34 cellular contexts compared by ENCODE assay signal in genomic region chr10:128796513-128796912, GRCh38.
DNase-seq lines count a peak whose midpoint lies in the region; ATAC-seq and TF ChIP-seq lines count a peak whose summit lies in the region.
"Had no signal": no experiment of that assay in that cellular context is flagged by ENCODE, and none has a peak within 500 bp of the region (broad histone marks: within the 10 kb centered on the region; RNA-seq: fewer than 3 reads in every experiment).

No MANE protein-coding gene starts in this region.

- no peak overlapping the region for H3K14ac ChIP-seq in neuronal stem cell (ENCODE audit: low read length)

- H4K20me1 ChIP-seq in Loucy (ENCODE audit: insufficient read depth, low read length, poor library complexity, severe bottlenecking): no peaks in the 10 kb centered on the region
- H4K20me1 ChIP-seq: BLaER1; BLaER1 treated with 17β-estradiol and CSF1 and Interleukin-3, amounts not matched to agents 10 nM and 100 nM had no signal

- H3K9ac ChIP-seq in Loucy (ENCODE audit: low read depth, low read length, poor library complexity, severe bottlenecking): no peak overlapping the region
- no peak overlapping the region for H3K9ac ChIP-seq in neuronal stem cell (ENCODE audit: low read depth, low read length, poor library complexity)
- H3K9ac ChIP-seq: BLaER1; BLaER1 treated with 17β-estradiol and CSF1 and Interleukin-3, amounts not matched to agents 10 nM and 100 nM had no signal

- no peak overlapping the region for H2BK12ac ChIP-seq in neuronal stem cell (ENCODE audit: low read length)

- no peak for TF ChIP-seq EP300 in esophagus muscularis mucosa (IDR thresholded peaks at IDR 0.05)

- TF ChIP-seq CTCF in Loucy (conservative IDR thresholded peaks at IDR 0.05; ENCODE audit: low read length) (no peak), esophagus muscularis mucosa (IDR thresholded peaks at IDR 0.05) (no peak), type B pancreatic cell (conservative IDR thresholded peaks at IDR 0.05) (no peak), WERI-Rb-1 (IDR thresholded peaks at IDR 0.05; ENCODE audit: low read depth, low read length) (no peak), chondrocyte (IDR thresholded peaks at IDR 0.05) (no peak)

- no peaks in the 10 kb centered on the region for H3K4me1 Mint-ChIP-seq in type B pancreatic cell (ENCODE audit: unreplicated experiment)
- H3K4me1 Mint-ChIP-seq in chondrocyte (ENCODE audit: low read depth): no peaks in the 10 kb centered on the region
- H3K4me1 Mint-ChIP-seq: B cell; CD14-positive monocyte; CD4-positive, alpha-beta memory T cell; CD4-positive, CD25-positive, alpha-beta regulatory T cell; CD8-positive, alpha-beta memory T cell had no signal

- no peak overlapping the region for H3K4me3 Mint-ChIP-seq in type B pancreatic cell
- H3K4me3 Mint-ChIP-seq in chondrocyte (ENCODE audit: unreplicated experiment): no peak overlapping the region
- H3K4me3 Mint-ChIP-seq: B cell; CD14-positive monocyte; CD4-positive, alpha-beta memory T cell; CD4-positive, alpha-beta T cell; CD4-positive, CD25-positive, alpha-beta regulatory T cell; CD8-positive, alpha-beta memory T cell; CD8-positive, alpha-beta T cell had no signal

- no peaks in the 10 kb centered on the region for H3K9me2 ChIP-seq in Loucy (replicated peaks; ENCODE audit: low read depth, low read length)

- H3K27me3 Mint-ChIP-seq in type B pancreatic cell (no peaks in the 10 kb centered on the region), chondrocyte (ENCODE audit: low read depth) (no peaks in the 10 kb centered on the region)
- H3K27me3 Mint-ChIP-seq: B cell; CD4-positive, alpha-beta memory T cell; CD4-positive, CD25-positive, alpha-beta regulatory T cell; CD8-positive, alpha-beta memory T cell had no signal

- no peak for TF ChIP-seq POLR2A in esophagus muscularis mucosa (IDR thresholded peaks at IDR 0.05; ENCODE audit: low read depth)

- H3K27ac ChIP-seq in esophagus muscularis mucosa (replicated peaks in 1 of 4): no peak overlapping the region
- no peak overlapping the region for H3K27ac ChIP-seq in neuronal stem cell (replicated peaks; ENCODE audit: low read length)
- H3K27ac ChIP-seq in WERI-Rb-1: no peak overlapping the region
- H3K27ac ChIP-seq: 22Rv1; A549; BLaER1; BLaER1 treated with 17β-estradiol and CSF1 and Interleukin-3, amounts not matched to agents 10 nM and 100 nM; C4-2B had no signal

- H2AFZ ChIP-seq in Loucy (ENCODE audit: low read length) (no peak overlapping the region), neuronal stem cell (ENCODE audit: low read length) (no peak overlapping the region)

- H3K9me3 ChIP-seq in Loucy (ENCODE audit: insufficient read depth, low read depth, low read length): no peaks in the 10 kb centered on the region
- H3K9me3 ChIP-seq in esophagus muscularis mucosa: no peaks in the 10 kb centered on the region
- no peaks in the 10 kb centered on the region for H3K9me3 ChIP-seq in neuronal stem cell (replicated peaks in 1 of 2; ENCODE audit: control insufficient read depth in 2 of 2, insufficient read depth in 1 of 2, low read depth in 1 of 2, low read length in 2 of 2)
- no peaks in the 10 kb centered on the region for H3K9me3 ChIP-seq in WERI-Rb-1 (ENCODE audit: severe bottlenecking)
- H3K9me3 ChIP-seq: A549; BE2C; BLaER1; BLaER1 treated with 17β-estradiol and CSF1 and Interleukin-3, amounts not matched to agents 10 nM and 100 nM; Caco-2 had no signal

- H3K4ac ChIP-seq in neuronal stem cell (ENCODE audit: low read length): no peak overlapping the region

- no peak for ATAC-seq in GM18873 (IDR thresholded peaks at IDR 0.05; ENCODE audit: low FRiP score, unreplicated experiment)
- ATAC-seq: A549; CD8-positive, alpha-beta T cell had no signal

- H3K4me3 ChIP-seq in Loucy (ENCODE audit: low read length, poor library complexity, severe bottlenecking) (peak overlapping the region; percentile 13), esophagus muscularis mucosa (no peak overlapping the region), neuronal stem cell (ENCODE audit: low read length in 2 of 2) (no peak overlapping the region), WERI-Rb-1 (ENCODE audit: low read depth, low read length) (no peak overlapping the region)
- H3K4me3 ChIP-seq: A549; BLaER1; BLaER1 treated with 17β-estradiol and CSF1 and Interleukin-3, amounts not matched to agents 10 nM and 100 nM had no signal

- no peak overlapping the region for H4K8ac ChIP-seq in neuronal stem cell (ENCODE audit: low read depth, low read length)

- no peak overlapping the region for H3K27ac Mint-ChIP-seq in type B pancreatic cell
- no peak overlapping the region for H3K27ac Mint-ChIP-seq in chondrocyte (ENCODE audit: unreplicated experiment)
- H3K27ac Mint-ChIP-seq: B cell; CD14-positive monocyte; CD4-positive, alpha-beta T cell; CD4-positive, CD25-positive, alpha-beta regulatory T cell; CD8-positive, alpha-beta memory T cell; CD8-positive, alpha-beta T cell had no signal

- no peaks in the 10 kb centered on the region for H3F3A ChIP-seq in Loucy (ENCODE audit: low read depth)

- H2BK15ac ChIP-seq in neuronal stem cell (ENCODE audit: low read length): no peak overlapping the region

- intact Hi-C loops in esophagus muscularis mucosa (cut with DNase I): no loop called here

- H3K4me2 ChIP-seq in Loucy (ENCODE audit: low read depth, low read length, poor library complexity, severe bottlenecking) (peak overlapping the region; percentile 21), neuronal stem cell (ENCODE audit: insufficient read depth, low read length, poor library complexity, severe bottlenecking) (no peak overlapping the region)
- H3K4me2 ChIP-seq: A549; BLaER1; BLaER1 treated with 17β-estradiol and CSF1 and Interleukin-3, amounts not matched to agents 10 nM and 100 nM had no signal

- peak overlapping the region; percentile 8 for H2BK5ac ChIP-seq in neuronal stem cell (ENCODE audit: low read length)

- DNase-seq in esophagus muscularis mucosa (ENCODE audit: extremely low spot score) (peak; percentile 89), neuronal stem cell (ENCODE audit: low spot score) (no peak), type B pancreatic cell (ENCODE audit: extremely low spot score, unreplicated experiment) (peak; percentile 40), NCI-H1930 (lab: John Stamatoyannopoulos, UW) (no peak), WERI-Rb-1 (no peak), chondrocyte (ENCODE audit: low spot score) (no peak)
- DNase-seq: 8988T; ACHN; AML-193; BE2C; Caco-2; Calu3; CD4-positive, alpha-beta memory T cell; CD4-positive, alpha-beta T cell; CD4-positive, CD25-positive, alpha-beta regulatory T cell; CD8-positive, alpha-beta memory T cell; CD8-positive, alpha-beta T cell; COR-L47; DMS 273 treated with DMSO at 0.1 percent for 48 hours; DMS153; DMS53; DMS79; DMS79 treated with DMSO at 0.1 percent for 48 hours; DND-41; EL had no signal

- H3K18ac ChIP-seq in neuronal stem cell (ENCODE audit: low read length): no peak overlapping the region

- no peaks in the 10 kb centered on the region for H3K9me3 Mint-ChIP-seq in type B pancreatic cell
- peaks cover 9% of the 10 kb centered on the region for H3K9me3 Mint-ChIP-seq in chondrocyte (ENCODE audit: low read depth)

- H3K4me1 ChIP-seq in Loucy (ENCODE audit: insufficient read depth, low read length, poor library complexity, severe bottlenecking): peaks cover 16% of the 10 kb centered on the region
- H3K4me1 ChIP-seq in esophagus muscularis mucosa: no peaks in the 10 kb centered on the region
- no peaks in the 10 kb centered on the region for H3K4me1 ChIP-seq in neuronal stem cell (ENCODE audit: control insufficient read depth in 2 of 2, insufficient read depth in 1 of 2, low read depth in 1 of 2, low read length in 2 of 2)
- H3K4me1 ChIP-seq: A549; BE2C; BLaER1; BLaER1 treated with 17β-estradiol and CSF1 and Interleukin-3, amounts not matched to agents 10 nM and 100 nM; Caco-2 had no signal

- H3K27me3 ChIP-seq in Loucy (ENCODE audit: insufficient read depth, low read length, poor library complexity, severe bottlenecking) (no peaks in the 10 kb centered on the region), esophagus muscularis mucosa (no peaks in the 10 kb centered on the region), neuronal stem cell (ENCODE audit: control insufficient read depth in 3 of 3, insufficient read depth in 3 of 3, low read depth in 1 of 3, low read length in 3 of 3) (no peaks in the 10 kb centered on the region), WERI-Rb-1 (ENCODE audit: insufficient read depth, low read depth, severe bottlenecking) (peaks cover 4% of the 10 kb centered on the region)
- H3K27me3 ChIP-seq: BE2C; BLaER1; BLaER1 treated with 17β-estradiol and CSF1 and Interleukin-3, amounts not matched to agents 10 nM and 100 nM had no signal

- H3K36me3 Mint-ChIP-seq in type B pancreatic cell (no peaks in the 10 kb centered on the region), chondrocyte (ENCODE audit: low read depth) (no peaks in the 10 kb centered on the region)
- H3K36me3 Mint-ChIP-seq: CD14-positive monocyte; CD4-positive, alpha-beta memory T cell; CD4-positive, CD25-positive, alpha-beta regulatory T cell; CD8-positive, alpha-beta memory T cell; CD8-positive, alpha-beta T cell had no signal

- no peak overlapping the region for H2BK120ac ChIP-seq in neuronal stem cell (ENCODE audit: low read depth, low read length)

- no peaks in the 10 kb centered on the region for H3K79me2 ChIP-seq in Loucy (ENCODE audit: insufficient read depth, low read length)

- H3K23ac ChIP-seq in neuronal stem cell (ENCODE audit: low read depth, low read length, poor library complexity): no peak overlapping the region

- no peaks in the 10 kb centered on the region for H3K79me1 ChIP-seq in neuronal stem cell (ENCODE audit: low read depth, low read length)

- no peak overlapping the region for H4K91ac ChIP-seq in neuronal stem cell (ENCODE audit: low read depth, low read length, poor library complexity)

- 71% methylated on average over 1 of the region's 3 CpGs for WGBS in esophagus muscularis mucosa
- WGBS in neuronal stem cell (ENCODE audit: extremely low coverage in 2 of 2, insufficient read length in 2 of 2, insufficient replicate concordance in 1 of 2), 2 donors: no CpG with 5 or more reads among the region's 3 CpGs

- H3K36me3 ChIP-seq in Loucy (ENCODE audit: insufficient read depth, low read length) (no peaks in the 10 kb centered on the region), esophagus muscularis mucosa (no peaks in the 10 kb centered on the region), neuronal stem cell (replicated peaks in 1 of 2; ENCODE audit: control insufficient read depth in 2 of 2, insufficient read depth in 2 of 2, low read length in 2 of 2) (no peaks in the 10 kb centered on the region), WERI-Rb-1 (no peaks in the 10 kb centered on the region)
- H3K36me3 ChIP-seq: BE2C; BLaER1; BLaER1 treated with 17β-estradiol and CSF1 and Interleukin-3, amounts not matched to agents 10 nM and 100 nM had no signal

- no peak overlapping the region for H2AK5ac ChIP-seq in neuronal stem cell (ENCODE audit: low read depth, low read length)

Comparison
In these comparisons a context has a peak if more than half of its experiments do, and no peak if none do; other contexts are left out.
1. DNase-seq: peak in esophagus muscularis mucosa (single experiment) and type B pancreatic cell (single experiment); none in neuronal stem cell (single experiment), NCI-H1930 (0 of 2), WERI-Rb-1 (single experiment) and chondrocyte (single experiment).